In the genomic region with DNA sequence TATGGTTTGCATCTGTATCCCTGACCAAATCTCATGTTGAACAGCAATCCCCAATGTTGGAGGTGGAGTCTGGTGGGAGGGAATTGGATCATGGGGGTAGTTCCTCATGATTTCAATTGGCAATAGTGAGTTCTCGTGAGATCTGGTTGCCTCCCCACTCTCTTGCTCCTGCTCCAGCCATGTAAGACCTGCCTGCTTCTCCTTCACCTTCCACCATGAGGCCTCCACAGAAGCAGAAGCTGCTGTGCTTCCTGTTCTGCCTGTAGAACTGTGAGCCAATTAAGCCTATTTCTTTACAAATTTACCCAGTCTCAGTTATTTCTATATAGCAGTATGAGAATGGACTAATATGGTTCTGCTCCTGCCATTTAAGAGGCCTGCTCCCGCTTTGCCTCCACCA, we compare ENCODE assay signal across 1 cellular context.
TF ChIP-seq lines count a peak whose summit lies in the region.

No MANE protein-coding gene starts in this region.

TF ChIP-seq in GM12878, 131 proteins besides CTCF, POLR2A, EP300 and RAD21:
- TF ChIP-seq RELB (IDR thresholded peaks at IDR 0.05; ENCODE audit: low read depth) (no peak), CHD2 (IDR thresholded peaks at IDR 0.05; ENCODE audit: borderline replicate concordance, low read depth, low read length) (no peak), ZNF207 (IDR thresholded peaks at IDR 0.05; ENCODE audit: borderline replicate concordance) (no peak), RELA (IDR thresholded peaks at IDR 0.05; ENCODE audit: borderline replicate concordance, partially characterized antibody) (no peak), IKZF1 (conservative IDR thresholded peaks at IDR 0.05) (no peak), CREB1 (IDR thresholded peaks at IDR 0.05; ENCODE audit: low read depth) (no peak), FOS (IDR thresholded peaks at IDR 0.05; ENCODE audit: borderline replicate concordance, extremely low read depth, insufficient read length) (no peak), POU2F2 (IDR thresholded peaks at IDR 0.05; ENCODE audit: borderline replicate concordance, low read depth, low read length) (no peak), E4F1 (IDR thresholded peaks at IDR 0.05; ENCODE audit: borderline replicate concordance, partially characterized antibody) (no peak), STAT1 (conservative IDR thresholded peaks at IDR 0.05) (no peak), SIN3A (IDR thresholded peaks at IDR 0.05; ENCODE audit: low read depth, low read length) (no peak), NKRF (conservative IDR thresholded peaks at IDR 0.05) (no peak), SMAD5 (IDR thresholded peaks at IDR 0.05; ENCODE audit: low read depth) (no peak), SRF (IDR thresholded peaks at IDR 0.05; ENCODE audit: low read depth in 2 of 2, low read length in 2 of 2) (no peak), SKIL (IDR thresholded peaks at IDR 0.05; ENCODE audit: low read depth, poor library complexity, severe bottlenecking) (no peak), NFYA (IDR thresholded peaks at IDR 0.05; ENCODE audit: borderline replicate concordance, low read depth, low read length) (no peak), ZBED1 (IDR thresholded peaks at IDR 0.05; ENCODE audit: borderline replicate concordance) (no peak), MEF2A (IDR thresholded peaks at IDR 0.05; ENCODE audit: insufficient read depth, low read depth, low read length) (no peak)
- TF ChIP-seq, protein P1, sequence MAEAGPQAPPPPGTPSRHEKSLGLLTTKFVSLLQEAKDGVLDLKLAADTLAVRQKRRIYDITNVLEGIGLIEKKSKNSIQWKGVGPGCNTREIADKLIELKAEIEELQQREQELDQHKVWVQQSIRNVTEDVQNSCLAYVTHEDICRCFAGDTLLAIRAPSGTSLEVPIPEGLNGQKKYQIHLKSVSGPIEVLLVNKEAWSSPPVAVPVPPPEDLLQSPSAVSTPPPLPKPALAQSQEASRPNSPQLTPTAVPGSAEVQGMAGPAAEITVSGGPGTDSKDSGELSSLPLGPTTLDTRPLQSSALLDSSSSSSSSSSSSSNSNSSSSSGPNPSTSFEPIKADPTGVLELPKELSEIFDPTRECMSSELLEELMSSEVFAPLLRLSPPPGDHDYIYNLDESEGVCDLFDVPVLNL (IDR thresholded peaks at IDR 0.05; ENCODE audit: low read depth, low read length): no peak
